1 cellular context compared by ENCODE assay signal in the genomic region with DNA sequence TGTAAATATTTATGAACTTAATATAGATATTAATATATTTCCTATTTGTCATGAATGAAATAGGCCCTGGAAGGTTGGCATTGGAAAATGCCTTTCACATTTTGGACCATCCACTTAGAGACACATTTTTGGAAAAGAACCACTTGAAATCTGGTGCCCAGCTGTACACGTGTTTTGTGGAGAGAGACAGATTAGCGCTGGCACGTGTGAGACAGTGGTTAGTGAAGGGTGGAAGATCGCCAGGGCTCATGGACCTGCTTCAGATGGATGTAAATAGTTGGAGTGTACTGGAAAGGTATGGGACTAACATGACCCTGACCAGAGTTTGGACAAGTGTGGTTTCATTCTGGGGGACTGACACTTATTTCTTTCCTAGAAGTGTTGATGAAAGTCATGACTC.
TF ChIP-seq lines count a peak whose summit lies in the region.

No MANE protein-coding gene starts in this region.

TF ChIP-seq in IMR-90, 13 proteins besides CTCF, POLR2A, EP300 and RAD21:
- no peak for TF ChIP-seq NFE2L2 (IDR thresholded peaks at IDR 0.05; ENCODE audit: low read depth, low read length)
